In the genomic region with DNA sequence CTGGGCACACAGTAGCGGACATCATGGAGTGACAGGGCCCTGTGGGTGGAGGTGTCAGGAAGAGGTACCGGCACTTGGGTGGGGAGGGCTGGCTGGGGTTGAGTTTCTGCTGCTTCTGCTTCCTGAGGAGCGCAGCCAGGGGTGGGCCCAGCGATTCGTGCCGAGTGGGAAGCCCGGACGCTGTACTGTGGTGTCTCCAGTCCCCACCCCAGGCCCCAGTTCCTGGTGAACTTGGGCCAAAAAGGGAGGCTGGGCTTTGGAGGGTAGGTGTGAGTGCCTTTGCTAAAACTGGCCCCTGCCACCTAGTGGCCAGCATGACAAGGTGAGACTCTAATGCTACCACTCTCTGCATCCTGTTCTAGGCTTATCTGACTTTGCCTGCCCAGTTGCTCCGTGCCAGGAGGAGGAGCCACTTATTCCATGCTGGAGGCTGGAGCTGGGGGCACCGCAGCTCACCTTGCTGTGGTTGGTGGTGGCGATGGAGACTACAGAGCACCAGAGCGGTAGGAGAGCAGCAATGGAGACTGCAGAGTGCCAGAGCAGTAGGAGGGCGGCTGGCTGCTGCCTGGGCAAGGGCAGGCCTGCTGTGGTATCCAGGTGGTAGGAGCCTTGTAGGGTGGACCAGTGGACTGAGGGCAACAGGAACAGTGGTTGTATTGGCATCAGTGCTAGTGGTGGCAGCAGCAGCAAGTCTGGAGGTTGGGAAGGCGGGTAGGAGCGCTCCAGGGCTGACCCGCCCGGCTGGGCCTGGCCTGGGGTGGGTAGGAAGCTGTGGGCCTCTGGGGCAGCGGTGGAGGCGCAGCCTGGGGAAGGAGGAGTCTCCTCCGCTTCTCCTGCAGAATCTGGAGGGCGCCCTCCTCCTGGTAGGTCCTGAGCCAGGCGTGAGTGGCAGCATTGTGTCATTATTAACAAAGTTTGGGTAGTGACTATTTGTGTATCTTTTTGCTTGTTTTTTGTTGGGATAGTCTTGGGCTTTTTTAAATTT, we compare ENCODE assay signal across 10 cellular contexts. TPM values are rescaled to one million over a fixed set of nuclear protein-coding genes. Genes with fewer than 3 reads are reported as not detected.
DNase-seq lines count a peak whose midpoint lies in the region; ATAC-seq, FAIRE-seq and TF ChIP-seq lines count a peak whose summit lies in the region.
"Had no signal": no experiment of that assay in that cellular context is flagged by ENCODE, and none has a peak within 500 bp of the region (broad histone marks: within the 10 kb centered on the region; RNA-seq: fewer than 3 reads in every experiment).

No MANE protein-coding gene starts in this region.

- peak; percentile 74 for ATAC-seq in HCT116
- ATAC-seq in aorta (ENCODE audit: low FRiP score): no peak

- POLR2A ChIA-PET in CD8-positive, alpha-beta memory T cell (lab: Charles Lee): no interaction called here
- POLR2A ChIA-PET in HCT116 (lab: Charles Lee): no interaction called here

- peak; percentile 53 for TF ChIP-seq RAD21 in HCT116 (IDR thresholded peaks at IDR 0.05; ENCODE audit: low read depth)

- no peak for FAIRE-seq in bronchial epithelial cell (lab: Jason Lieb, UNC)

- peak; percentile 70 to 86 (median 78) for TF ChIP-seq CTCF in HCT116 (IDR thresholded peaks at IDR 0.05 in 2 of 3, conservative IDR thresholded peaks at IDR 0.05 in 1 of 3; ENCODE audit: borderline replicate concordance in 1 of 3, insufficient read depth in 1 of 3, low read depth in 2 of 3, low read length in 2 of 3)
- TF ChIP-seq CTCF in bronchial epithelial cell (IDR thresholded peaks at IDR 0.05; ENCODE audit: insufficient read depth, low read length, severe bottlenecking): peak; percentile 87
- TF ChIP-seq CTCF in mesothelial cell of epicardium (IDR thresholded peaks at IDR 0.05; ENCODE audit: unreplicated experiment): peak; percentile 40
- TF ChIP-seq CTCF in tibial artery (IDR thresholded peaks at IDR 0.05): peak in 1 of 2 experiments; percentile 21

- no peaks in the 10 kb centered on the region for H3K9me3 ChIP-seq in CD8-positive, alpha-beta memory T cell (ENCODE audit: low read length)
- H3K9me3 ChIP-seq in HCT116 (ENCODE audit: control insufficient read depth in 1 of 2, insufficient read depth in 1 of 2, low read depth in 1 of 2, low read length in 2 of 2) (no peaks in the 10 kb centered on the region), tibial artery (no peaks in the 10 kb centered on the region), aorta (ENCODE audit: control insufficient read depth, low read length) (no peaks in the 10 kb centered on the region)

- RAD21 ChIA-PET in HCT116 (lab: Charles Lee; ENCODE audit: low non-redundant PET in 1 of 2, low total read pairs in 2 of 2, uncharacterized antibody in 2 of 2, unreplicated experiment in 2 of 2): no interaction called here

- peaks cover 28% of the 10 kb centered on the region for H3K4me1 ChIP-seq in CD8-positive, alpha-beta memory T cell (ENCODE audit: insufficient read depth, low read length)
- H3K4me1 ChIP-seq in HCT116 (ENCODE audit: control insufficient read depth in 1 of 2, insufficient read depth in 2 of 2, low read length in 2 of 2): peaks cover 25 to 41% of the 10 kb centered on the region in 2 experiments
- H3K4me1 ChIP-seq in tibial artery: peaks cover 0 to 23% (median 2%) of the 10 kb centered on the region in 4 donors
- H3K4me1 ChIP-seq in aorta (ENCODE audit: control insufficient read depth in 1 of 2, insufficient read depth in 2 of 2, low read length in 2 of 2): no peaks in the 10 kb centered on the region

- H3K79me2 ChIP-seq in HCT116 (ENCODE audit: insufficient read depth, low read length): no peaks in the 10 kb centered on the region

- H3K4me2 ChIP-seq in HCT116 (ENCODE audit: low read length): peak overlapping the region; percentile 99

- no peak overlapping the region for H3K9ac ChIP-seq in HCT116 (ENCODE audit: low read length)

- no TSS peak for BruUV-seq in HCT116 (replicated peaks; lab: Mats Ljungman, UMichigan)

- TF ChIP-seq POLR2A in HCT116 (IDR thresholded peaks at IDR 0.05; ENCODE audit: borderline replicate concordance, extremely low read depth, insufficient read depth, insufficient read length): no peak

- H3K4me1 Mint-ChIP-seq in CD8-positive, alpha-beta memory T cell: peaks cover 33 to 46% (median 44%) of the 10 kb centered on the region in 3 donors
- peaks cover 16% of the 10 kb centered on the region for H3K4me1 Mint-ChIP-seq in mesothelial cell of epicardium

- H3K27me3 Mint-ChIP-seq in CD8-positive, alpha-beta memory T cell: peaks cover 4 to 16% of the 10 kb centered on the region in 2 donors
- peaks cover 52% of the 10 kb centered on the region for H3K27me3 Mint-ChIP-seq in mesothelial cell of epicardium (ENCODE audit: low read depth)

- H4K20me1 ChIP-seq in HCT116 (ENCODE audit: insufficient read depth): no peaks in the 10 kb centered on the region

- intact Hi-C loops in HCT116 (cut with micrococcal nuclease) (loop anchor here (2.0 to 10.0 kb wide), 3 partner anchors 168 to 268 kb away; a partner anchor contains a TSS), tibial artery (cut with DNase I; ENCODE audit: low total_unique reads) (no loop called here), aorta (cut with DNase I) (loop anchor here in 1 of 2 donors (5.0 kb wide), 1 partner anchor 35 kb away; no protein-coding TSS in a partner anchor)

- H2AFZ ChIP-seq in HCT116 (ENCODE audit: low read depth, low read length, poor library complexity, severe bottlenecking): no peak overlapping the region

- peak overlapping the region in 5 of 7 donors; percentile 49 to 91 (median 65) for H3K4me3 Mint-ChIP-seq in CD8-positive, alpha-beta memory T cell
- peak overlapping the region; percentile 38 for H3K4me3 Mint-ChIP-seq in mesothelial cell of epicardium

- 84 to 85% methylated on average over 20 to 22 of the region's 22 CpGs for WGBS in aorta, 2 donors

- no peaks in the 10 kb centered on the region for H3K36me3 ChIP-seq in CD8-positive, alpha-beta memory T cell (ENCODE audit: insufficient read depth, low read length)
- peaks cover 0 to 4% of the 10 kb centered on the region in 2 experiments; a peak in 2 of 4 replicates for H3K36me3 ChIP-seq in HCT116 (ENCODE audit: control insufficient read depth in 1 of 2, insufficient read depth in 2 of 2, low read length in 2 of 2)
- no peaks in the 10 kb centered on the region for H3K36me3 ChIP-seq in bronchial epithelial cell (ENCODE audit: control insufficient read depth, insufficient read depth, low read length)
- H3K36me3 ChIP-seq in tibial artery: no peaks in the 10 kb centered on the region
- no peaks in the 10 kb centered on the region for H3K36me3 ChIP-seq in aorta (ENCODE audit: control insufficient read depth in 1 of 2, insufficient read depth in 2 of 2, low read length in 1 of 2)

- no peaks in the 10 kb centered on the region for H3K36me3 Mint-ChIP-seq in CD8-positive, alpha-beta memory T cell
- no peaks in the 10 kb centered on the region for H3K36me3 Mint-ChIP-seq in mesothelial cell of epicardium

- H3K4me3 ChIP-seq in CD8-positive, alpha-beta memory T cell (ENCODE audit: low read length): no peak overlapping the region
- H3K4me3 ChIP-seq in HCT116 (replicated peaks in 1 of 2; ENCODE audit: low read depth in 1 of 2, low read length in 2 of 2) (no peak overlapping the region), bronchial epithelial cell (ENCODE audit: low read depth, low read length) (no peak overlapping the region), tibial artery (no peak overlapping the region), aorta (ENCODE audit: low read length in 2 of 2) (no peak overlapping the region)

- no peaks in the 10 kb centered on the region for H3K9me2 ChIP-seq in HCT116 (ENCODE audit: insufficient read depth)

- CTCF ChIA-PET in CD8-positive, alpha-beta memory T cell (lab: Charles Lee): no interaction called here
- CTCF ChIA-PET in HCT116 (lab: Charles Lee): interaction anchor here (0.6 to 1.1 kb wide), 4 partner anchors 11 to 237 kb away, joined by 3 to 4 read pairs (median 3); no protein-coding TSS in a partner anchor

- H3K27ac Mint-ChIP-seq in CD8-positive, alpha-beta memory T cell: peak overlapping the region in 3 of 8 donors; percentile 71 to 90 (median 85)
- H3K27ac Mint-ChIP-seq in mesothelial cell of epicardium: no peak overlapping the region

- H3K27me3 ChIP-seq in CD8-positive, alpha-beta memory T cell (ENCODE audit: insufficient read depth, low read length, poor library complexity, severe bottlenecking): no peaks in the 10 kb centered on the region
- no peaks in the 10 kb centered on the region for H3K27me3 ChIP-seq in HCT116 (ENCODE audit: insufficient read depth, low read length)
- H3K27me3 ChIP-seq in bronchial epithelial cell (ENCODE audit: control insufficient read depth, insufficient read depth, low read length): peaks cover 5% of the 10 kb centered on the region
- peaks cover 0 to 43% of the 10 kb centered on the region in 2 donors for H3K27me3 ChIP-seq in tibial artery
- H3K27me3 ChIP-seq in aorta (ENCODE audit: control insufficient read depth in 1 of 2, insufficient read depth in 2 of 2, low read length in 1 of 2): no peaks in the 10 kb centered on the region

- DNase-seq in CD8-positive, alpha-beta memory T cell: peak in 3 of 5 donors; percentile 25 to 28 (median 26)
- peak; percentile 56 for DNase-seq in HCT116 (ENCODE audit: low read depth, low spot score)
- DNase-seq in RPMI8226: peak; percentile 50
- DNase-seq in bronchial epithelial cell (ENCODE audit: low read depth): peak; percentile 38
- no peak for DNase-seq in mesothelial cell of epicardium (ENCODE audit: low spot score in 2 of 2, unreplicated experiment in 2 of 2)
- DNase-seq in NCI-H1048 (lab: John Stamatoyannopoulos, UW): no peak
- DNase-seq in tibial artery: no peak
- DNase-seq in aorta: no peak

- H3K9me3 Mint-ChIP-seq in CD8-positive, alpha-beta memory T cell: no peaks in the 10 kb centered on the region
- no peaks in the 10 kb centered on the region for H3K9me3 Mint-ChIP-seq in mesothelial cell of epicardium

- H3K27ac ChIP-seq in CD8-positive, alpha-beta memory T cell (ENCODE audit: low read depth, low read length): no peak overlapping the region
- H3K27ac ChIP-seq in HCT116 (ENCODE audit: low read depth, low read length) (peak overlapping the region; percentile 48; the same call in 1 of the 2 replicates), tibial artery (no peak overlapping the region), aorta (ENCODE audit: low read depth in 1 of 2, low read length in 2 of 2) (no peak overlapping the region)

RNA-seq across cellular contexts. Expression of a gene that starts 2.2 kb away (rescaled TPM):
- not detected for total RNA-seq in CD8-positive, alpha-beta memory T cell
- polyA plus RNA-seq in CD8-positive, alpha-beta memory T cell: 1.9 TPM
- total RNA-seq in HCT116 (2021; ENCODE audit: unreplicated experiment) (0.61 TPM), bronchial epithelial cell (not detected in 2 replicates), mesothelial cell of epicardium (0.36 to 0.53 TPM (median 0.40 TPM) in 3 replicates), aorta (not detected)
- polyA plus RNA-seq in HCT116 (2012): 0.29 and 0.33 TPM in 2 replicates
- not detected for polyA plus RNA-seq in aorta
- total RNA-seq: LHCN-M2 had no signal

RNA-seq across cellular contexts. Expression of a gene that starts 48.0 kb away (rescaled TPM):
- not detected for total RNA-seq in CD8-positive, alpha-beta memory T cell
- polyA plus RNA-seq in CD8-positive, alpha-beta memory T cell: not detected
- total RNA-seq in HCT116 (2021; ENCODE audit: unreplicated experiment) (not detected), bronchial epithelial cell (not detected in 2 replicates), mesothelial cell of epicardium (not detected in 3 replicates), aorta (not detected)
- not detected in 2 replicates for polyA plus RNA-seq in HCT116 (2012)
- not detected for polyA plus RNA-seq in aorta
- total RNA-seq: LHCN-M2, subcutaneous adipose tissue had no signal

RNA-seq across cellular contexts. Expression of a gene that starts 48.1 kb away (rescaled TPM):
- not detected for total RNA-seq in CD8-positive, alpha-beta memory T cell
- not detected for polyA plus RNA-seq in CD8-positive, alpha-beta memory T cell
- total RNA-seq in HCT116 (2021; ENCODE audit: unreplicated experiment): 0.22 TPM
- polyA plus RNA-seq in HCT116 (2012): 0.16 and 0.26 TPM in 2 replicates
- total RNA-seq in bronchial epithelial cell: not detected in 2 replicates
- not detected in 3 replicates for total RNA-seq in mesothelial cell of epicardium
- 1 to 10 TPM; 2.2 to 2.9 TPM for total RNA-seq in aorta
- polyA plus RNA-seq in aorta: under 1 TPM; 0.10 to 0.88 TPM
- total RNA-seq: LHCN-M2 had no signal

Comparison
In these comparisons a context has a peak if more than half of its experiments do, and no peak if none do; other contexts are left out.
1. DNase-seq: peak in CD8-positive, alpha-beta memory T cell (3 of 5), HCT116 (single experiment), RPMI8226 (single experiment) and bronchial epithelial cell (single experiment); none in mesothelial cell of epicardium (0 of 2), NCI-H1048 (single experiment), tibial artery (0 of 2) and aorta (0 of 2).